In the genomic region with DNA sequence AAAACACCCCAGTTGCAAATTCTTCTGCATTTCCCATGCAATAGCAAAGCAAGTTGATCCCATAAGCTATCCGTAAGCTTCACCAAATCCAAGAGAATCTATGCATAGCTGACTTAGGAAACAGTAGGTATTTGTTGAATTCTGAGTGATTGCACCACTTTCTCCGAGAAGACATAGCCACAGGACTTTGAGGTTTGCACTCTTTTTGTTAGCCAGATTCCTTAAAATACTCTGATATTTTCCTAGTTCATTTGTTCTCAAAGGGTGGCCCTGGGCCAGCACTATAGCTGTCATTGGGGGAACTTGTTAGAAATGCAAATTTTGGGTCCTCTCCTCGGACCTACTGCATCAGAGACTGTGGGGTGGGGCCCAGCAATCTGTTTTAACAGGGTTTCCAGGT, we compare ENCODE assay signal across 25 cellular contexts.
A peak's percentile ranks its signal among the peaks of the same experiment; 100 is the strongest.
DNase-seq lines count a peak whose midpoint lies in the region; TF ChIP-seq lines count a peak whose summit lies in the region.
"Had no signal": no experiment of that assay in that cellular context is flagged by ENCODE, and none has a peak within 500 bp of the region (broad histone marks: within the 10 kb centered on the region; RNA-seq: fewer than 3 reads in every experiment).

No MANE protein-coding gene starts in this region.

- TF ChIP-seq CTCF in chondrocyte (IDR thresholded peaks at IDR 0.05) (no peak), thyroid gland (IDR thresholded peaks at IDR 0.05) (no peak)

- no peak overlapping the region for H3K4me3 ChIP-seq in SJSA1
- H3K4me3 ChIP-seq in thyroid gland (replicated peaks in 1 of 3) = no peak overlapping the region
- H3K4me3 ChIP-seq: HAP-1, left lung, prostate gland, sigmoid colon had no signal

- DNase-seq in SJSA1 (ENCODE audit: low read depth in 1 of 2, low spot score in 2 of 2) = peak in 1 of 2 experiments; percentile 38
- no peak for DNase-seq in chondrocyte (ENCODE audit: low spot score)
- peak; percentile 11 for DNase-seq in medulla oblongata (ENCODE audit: extremely low spot score)
- DNase-seq in thyroid gland = no peak
- no peak for DNase-seq in head of caudate nucleus
- no peak for DNase-seq in HT-29 (ENCODE audit: low spot score)
- DNase-seq in activated naive CD4-positive, alpha-beta T cell treated with anti-CD3 and anti-CD28 coated beads, Interleukin-2, amount 50 U/mL, for 16 hours = no peak
- DNase-seq: activated CD4-positive, alpha-beta memory T cell treated with anti-CD3 and anti-CD28 coated beads, Interleukin-2, amount 10 ng/mL, durations not matched to agents 7 days and 5 days; activated CD4-positive, CD25-positive, alpha-beta regulatory T cell treated with anti-CD3 and anti-CD28 coated beads, Interleukin-2, amount 50 U/mL, for 72 hours; IMR-90; islet precursor cell; left lung; NCI-H1436 treated with DMSO at 0.1 percent for 48 hours; NCI-H2081 treated with DMSO at 0.1 percent for 48 hours; NCI-H748 treated with DMSO at 0.1 percent for 48 hours; Right ventricle myocardium superior; sigmoid colon; stimulated activated CD4-positive, alpha-beta T cell treated with anti-CD3 and anti-CD28 coated beads, Interleukin-4, amount 100 ng/mL, for 24 hours; T-helper 2 cell had no signal

- intact Hi-C loops in thyroid gland (cut with DNase I) = no loop called here
- intact Hi-C loops in head of caudate nucleus (cut with DNase I) = no loop called here

- H3K36me3 Mint-ChIP-seq in chondrocyte (ENCODE audit: low read depth) = peaks cover 6% of the 10 kb centered on the region
- H3K36me3 Mint-ChIP-seq: activated naive CD4-positive, alpha-beta T cell treated with anti-CD3 and anti-CD28 coated beads, Interleukin-2, amount 50 U/mL, for 24 hours had no signal

- no peaks in the 10 kb centered on the region for H3K9me3 ChIP-seq in SJSA1 (replicated peaks)
- no peaks in the 10 kb centered on the region for H3K9me3 ChIP-seq in thyroid gland
- H3K9me3 ChIP-seq: HAP-1, left lung, neutrophil, prostate gland, sigmoid colon had no signal

- H3K27ac ChIP-seq in SJSA1 (peak overlapping the region; percentile 50), thyroid gland (peak overlapping the region in 2 of 3 donors; percentile 10 to 40)
- H3K27ac ChIP-seq: left lung, neutrophil, prostate gland had no signal

- TF ChIP-seq POLR2A in thyroid gland (IDR thresholded peaks at IDR 0.05) = no peak

- no peak overlapping the region for H3K4me3 Mint-ChIP-seq in chondrocyte (ENCODE audit: unreplicated experiment)
- H3K4me3 Mint-ChIP-seq: activated CD4-positive, alpha-beta memory T cell treated with anti-CD3 and anti-CD28 coated beads, Interleukin-2, amount 10 ng/mL, durations not matched to agents 7 days and 5 days; activated naive CD4-positive, alpha-beta T cell treated with anti-CD3 and anti-CD28 coated beads, Interleukin-2, amount 50 U/mL, for 24 hours; type B pancreatic cell had no signal

- H3K4me1 ChIP-seq in SJSA1 (replicated peaks) (peaks cover 54% of the 10 kb centered on the region), thyroid gland (peaks cover 27 to 34% of the 10 kb centered on the region in 2 donors)
- H3K4me1 ChIP-seq: prostate gland had no signal

- H3K27me3 ChIP-seq in SJSA1 (replicated peaks) = no peaks in the 10 kb centered on the region
- no peaks in the 10 kb centered on the region for H3K27me3 ChIP-seq in thyroid gland
- H3K27me3 ChIP-seq: left lung, sigmoid colon had no signal

- H3K27me3 Mint-ChIP-seq in chondrocyte (ENCODE audit: low read depth) = no peaks in the 10 kb centered on the region
- H3K27me3 Mint-ChIP-seq: type B pancreatic cell had no signal

- 70 to 71% methylated on average over 3 of the region's 3 CpGs for WGBS in thyroid gland, 2 donors

- peaks cover 4% of the 10 kb centered on the region for H3K9me3 Mint-ChIP-seq in chondrocyte (ENCODE audit: low read depth)
- H3K9me3 Mint-ChIP-seq: activated CD4-positive, alpha-beta memory T cell treated with anti-CD3 and anti-CD28 coated beads, Interleukin-2, amount 10 ng/mL, durations not matched to agents 7 days and 5 days; activated naive CD4-positive, alpha-beta T cell treated with anti-CD3 and anti-CD28 coated beads, Interleukin-2, amount 50 U/mL, for 24 hours; activated T-helper 2 cell treated with anti-CD3 and anti-CD28 coated beads, Interferon-gamma antibody, Interleukin-2, Interleukin-4, amounts not matched to agents 10 μg/mL and 5 μg/mL and 100 μg/mL, durations not matched to agents 14 hours and 24 hours and 36 hours; type B pancreatic cell had no signal

- peak overlapping the region; percentile 87 for H3K27ac Mint-ChIP-seq in chondrocyte (ENCODE audit: unreplicated experiment)
- H3K27ac Mint-ChIP-seq: activated CD4-positive, alpha-beta memory T cell treated with anti-CD3 and anti-CD28 coated beads, Interleukin-2, amount 10 ng/mL, durations not matched to agents 7 days and 5 days; activated naive CD4-positive, alpha-beta T cell treated with anti-CD3 and anti-CD28 coated beads, Interleukin-2, amount 50 U/mL, for 24 hours; activated T-helper 2 cell treated with anti-CD3 and anti-CD28 coated beads, Interferon-gamma antibody, Interleukin-2, Interleukin-4, amounts not matched to agents 10 μg/mL and 5 μg/mL and 100 μg/mL, durations not matched to agents 14 hours and 24 hours and 36 hours had no signal

- H3K4me1 Mint-ChIP-seq in chondrocyte (ENCODE audit: low read depth) = peaks cover 47% of the 10 kb centered on the region
- H3K4me1 Mint-ChIP-seq: activated CD4-positive, alpha-beta memory T cell treated with anti-CD3 and anti-CD28 coated beads, Interleukin-2, amount 10 ng/mL, durations not matched to agents 7 days and 5 days; activated naive CD4-positive, alpha-beta T cell treated with anti-CD3 and anti-CD28 coated beads, Interleukin-2, amount 50 U/mL, for 24 hours had no signal

- H3K36me3 ChIP-seq in SJSA1 = no peaks in the 10 kb centered on the region
- H3K36me3 ChIP-seq in thyroid gland = no peaks in the 10 kb centered on the region
- H3K36me3 ChIP-seq: HAP-1, left lung, neutrophil, prostate gland, sigmoid colon had no signal
